ENCODE assay signal across 23 cellular contexts in the genomic region with DNA sequence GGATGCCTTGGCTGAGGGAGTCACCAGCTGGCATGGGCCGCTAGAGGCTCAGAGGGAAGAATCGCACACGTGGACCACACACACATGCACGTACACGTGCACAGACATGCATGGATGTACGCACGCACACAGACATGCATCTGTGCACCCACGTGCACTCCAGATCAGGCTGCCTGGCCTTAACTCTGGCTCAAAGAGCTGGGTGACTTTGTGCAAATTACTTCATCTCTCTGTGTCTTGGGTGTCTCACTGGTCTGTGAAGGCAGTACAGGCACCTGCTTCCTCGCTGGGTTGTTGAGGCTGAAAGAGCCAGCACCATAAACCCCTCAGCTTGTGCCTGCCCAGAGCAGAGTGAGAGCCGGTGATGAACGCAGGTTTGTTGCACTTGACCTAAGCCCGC. TPM values are rescaled to one million over a fixed set of nuclear protein-coding genes. Genes with fewer than 3 reads are reported as not detected.
DNase-seq lines count a peak whose midpoint lies in the region; ATAC-seq and TF ChIP-seq lines count a peak whose summit lies in the region.
"Had no signal": no experiment of that assay in that cellular context is flagged by ENCODE, and none has a peak within 500 bp of the region (broad histone marks: within the 10 kb centered on the region; RNA-seq: fewer than 3 reads in every experiment).

No MANE protein-coding gene starts in this region.

- TF ChIP-seq CTCF in CD4-positive, alpha-beta T cell (IDR thresholded peaks at IDR 0.05): no peak

- no peaks in the 10 kb centered on the region for H3K36me3 Mint-ChIP-seq in CD4-positive, alpha-beta T cell (ENCODE audit: low read depth)
- H3K36me3 Mint-ChIP-seq in T-helper 17 cell (ENCODE audit: low read depth): peaks cover 4% of the 10 kb centered on the region
- H3K36me3 Mint-ChIP-seq: IgD-negative memory B cell had no signal

- peak overlapping the region; percentile 99 for H3K27ac Mint-ChIP-seq in CD4-positive, alpha-beta T cell
- peak overlapping the region; percentile 99 for H3K27ac Mint-ChIP-seq in T-helper 17 cell

- POLR2A ChIA-PET in CD4-positive, alpha-beta T cell (lab: Charles Lee): no interaction called here

- H3K4me1 Mint-ChIP-seq in CD4-positive, alpha-beta T cell (ENCODE audit: low read depth): peaks cover 34% of the 10 kb centered on the region
- H3K4me1 Mint-ChIP-seq in T-helper 17 cell: peaks cover 39% of the 10 kb centered on the region

- no peak overlapping the region for H3K4me3 Mint-ChIP-seq in CD4-positive, alpha-beta T cell
- H3K4me3 Mint-ChIP-seq in T-helper 17 cell: no peak overlapping the region
- H3K4me3 Mint-ChIP-seq: IgD-negative memory B cell had no signal

- H3K4me3 ChIP-seq in BLaER1: no peak overlapping the region
- no peak overlapping the region for H3K4me3 ChIP-seq in effector memory CD4-positive, alpha-beta T cell (ENCODE audit: insufficient read depth, low read depth, low read length, poor library complexity, severe bottlenecking)
- H3K4me3 ChIP-seq: cardiac muscle cell, stomach, transverse colon had no signal

- CTCF ChIA-PET in CD4-positive, alpha-beta T cell (lab: Charles Lee): no interaction called here

- H3K36me3 ChIP-seq in BLaER1: no peaks in the 10 kb centered on the region
- H3K36me3 ChIP-seq in effector memory CD4-positive, alpha-beta T cell (ENCODE audit: control insufficient read depth, insufficient read depth, low read length): no peaks in the 10 kb centered on the region
- H3K36me3 ChIP-seq: cardiac muscle cell, stomach, transverse colon had no signal

- H3K9me3 Mint-ChIP-seq in CD4-positive, alpha-beta T cell: no peaks in the 10 kb centered on the region
- H3K9me3 Mint-ChIP-seq: IgD-negative memory B cell had no signal

- H3K27me3 Mint-ChIP-seq in CD4-positive, alpha-beta T cell: no peaks in the 10 kb centered on the region
- no peaks in the 10 kb centered on the region for H3K27me3 Mint-ChIP-seq in T-helper 17 cell

- H3K9ac ChIP-seq in BLaER1: no peak overlapping the region

- peak overlapping the region; percentile 74 for H3K4me2 ChIP-seq in BLaER1

- no peaks in the 10 kb centered on the region for H4K20me1 ChIP-seq in BLaER1

- H3K9me3 ChIP-seq in BLaER1 (no peaks in the 10 kb centered on the region), T-helper 17 cell (ENCODE audit: control insufficient read depth, low read length, poor library complexity, severe bottlenecking) (no peaks in the 10 kb centered on the region)
- H3K9me3 ChIP-seq in CD4-positive, alpha-beta T cell (ENCODE audit: control insufficient read depth, low read length): no peaks in the 10 kb centered on the region
- no peaks in the 10 kb centered on the region for H3K9me3 ChIP-seq in effector memory CD4-positive, alpha-beta T cell (ENCODE audit: control insufficient read depth, low read length)
- H3K9me3 ChIP-seq: stomach, transverse colon had no signal

- intact Hi-C loops in CD4-positive, alpha-beta T cell (cut with DNase I, micrococcal nuclease): no loop called here
- intact Hi-C loops in left ventricle myocardium superior (cut with micrococcal nuclease): no loop called here

- peaks cover 57% of the 10 kb centered on the region for H3K4me1 ChIP-seq in BLaER1
- H3K4me1 ChIP-seq in effector memory CD4-positive, alpha-beta T cell (ENCODE audit: control insufficient read depth, insufficient read depth, low read length, poor library complexity, severe bottlenecking): peaks cover 37% of the 10 kb centered on the region
- H3K4me1 ChIP-seq: transverse colon had no signal

- no peaks in the 10 kb centered on the region for H3K27me3 ChIP-seq in BLaER1
- H3K27me3 ChIP-seq in CD4-positive, alpha-beta T cell (ENCODE audit: control insufficient read depth, insufficient read depth, low read length): no peaks in the 10 kb centered on the region
- H3K27me3 ChIP-seq in effector memory CD4-positive, alpha-beta T cell (replicated peaks; ENCODE audit: control insufficient read depth, insufficient read depth, low read length, poor library complexity, severe bottlenecking): no peaks in the 10 kb centered on the region

- no peak for ATAC-seq in CD4-positive, alpha-beta T cell (ENCODE audit: poor library complexity)
- no peak for ATAC-seq in T-helper 17 cell
- no peak for ATAC-seq in left ventricle myocardium superior
- ATAC-seq in HG02981 (IDR thresholded peaks at IDR 0.05; ENCODE audit: unreplicated experiment): no peak
- ATAC-seq: left colon had no signal

- H3K27ac ChIP-seq in BLaER1: 0 out of 2 replicates have a peak overlapping the region, but pooled peaks have one; percentile 59
- peak overlapping the region; percentile 81 for H3K27ac ChIP-seq in CD4-positive, alpha-beta T cell (ENCODE audit: low read depth, low read length)
- H3K27ac ChIP-seq in effector memory CD4-positive, alpha-beta T cell (ENCODE audit: insufficient read depth, low read length, poor library complexity, severe bottlenecking): peak overlapping the region; percentile 78
- H3K27ac ChIP-seq: cardiac muscle cell, stomach, transverse colon, VCaP had no signal

- DNase-seq in CD4-positive, alpha-beta T cell: no peak
- DNase-seq in T-helper 17 cell (no peak), HPDE6-E6E7 (ENCODE audit: extremely low spot score) (no peak), left ventricle myocardium superior (no peak), NCI-H226 (no peak)
- no peak for DNase-seq in effector memory CD4-positive, alpha-beta T cell
- DNase-seq: dermis blood vessel endothelial cell; head of caudate nucleus; left colon; mesendoderm; NCI-H510A treated with DMSO at 0.1 percent for 48 hours; retina; stimulated activated CD4-positive, alpha-beta T cell treated with anti-CD3 and anti-CD28 coated beads, Interleukin-4, amount 100 ng/mL, for 24 hours; stomach; transverse colon had no signal

RNA-seq across cellular contexts. Expression of a gene that starts 28.7 kb away (rescaled TPM):
- total RNA-seq in CD4-positive, alpha-beta T cell: under 1 TPM; 0.19 to 0.39 TPM
- total RNA-seq in T-helper 17 cell (under 1 TPM; 0.31 to 0.92 TPM), left ventricle myocardium superior (not detected)
- total RNA-seq: cardiac muscle cell, dermis blood vessel endothelial cell, endothelial cell of umbilical vein, H4, osteocyte had no signal

RNA-seq across cellular contexts. Expression of a gene that starts 29.3 kb away (rescaled TPM):
- total RNA-seq in CD4-positive, alpha-beta T cell: 10 to 100 TPM; 17.3 to 17.9 TPM
- 10 to 100 TPM; 26.1 to 31.5 TPM for total RNA-seq in T-helper 17 cell
- total RNA-seq in left ventricle myocardium superior: 9.8 TPM
